8 cellular contexts compared by ENCODE assay signal in genomic region chr13:45807520-45808099, GRCh38. TPM values are rescaled to one million over a fixed set of nuclear protein-coding genes. Genes with fewer than 3 reads are reported as not detected.
A peak's percentile ranks its signal among the peaks of the same experiment; 100 is the strongest.
DNase-seq lines count a peak whose midpoint lies in the region; ATAC-seq, FAIRE-seq and TF ChIP-seq lines count a peak whose summit lies in the region.

No MANE protein-coding gene starts in this region.

- peak; percentile 54 for TF ChIP-seq CTCF in kidney (IDR thresholded peaks at IDR 0.05; ENCODE audit: borderline replicate concordance, extremely low read depth, insufficient read depth)
- TF ChIP-seq CTCF in type B pancreatic cell (conservative IDR thresholded peaks at IDR 0.05), result peak; percentile 75

- H3K9me3 ChIP-seq in kidney (ENCODE audit: control insufficient read depth in 1 of 2, low read length in 2 of 2), result no peaks in the 10 kb centered on the region

- no peak overlapping the region for H3K27ac ChIP-seq in kidney (ENCODE audit: low read depth in 2 of 2, low read length in 2 of 2)

- no peak overlapping the region for H3K9ac ChIP-seq in kidney (ENCODE audit: low read length in 2 of 2)

- intact Hi-C loops in kidney (cut with DNase I), result no loop called here

- H3K4me3 Mint-ChIP-seq in type B pancreatic cell, result no peak overlapping the region

- no peaks in the 10 kb centered on the region for H3K9me3 Mint-ChIP-seq in type B pancreatic cell

- H3K4me3 ChIP-seq in kidney (ENCODE audit: low read length in 2 of 2), result no peak overlapping the region

- in situ Hi-C loops in T47D (cut with HindIII; ENCODE audit: low pct_unique_long_range_greater_than_20kb, low sequenced_read_pairs), result no loop called here

- H3K4me1 Mint-ChIP-seq in type B pancreatic cell (ENCODE audit: unreplicated experiment), result peaks cover 10% of the 10 kb centered on the region

- no peaks in the 10 kb centered on the region for H3K36me3 Mint-ChIP-seq in type B pancreatic cell

- H3K27ac Mint-ChIP-seq in type B pancreatic cell, result no peak overlapping the region

- peaks cover 7% of the 10 kb centered on the region for H3K27me3 Mint-ChIP-seq in type B pancreatic cell

- peak; percentile 8 for FAIRE-seq in kidney (lab: Jason Lieb, UNC)

- peak; percentile 38 for ATAC-seq in HG03565 (IDR thresholded peaks at IDR 0.05; ENCODE audit: unreplicated experiment)
- ATAC-seq in GM21515 (IDR thresholded peaks at IDR 0.05; ENCODE audit: unreplicated experiment), result no peak
- no peak for ATAC-seq in GM18519 (IDR thresholded peaks at IDR 0.05; ENCODE audit: low FRiP score, unreplicated experiment)

- peak; percentile 22 for DNase-seq in DMS114 treated with DMSO at 0.1 percent for 48 hours (lab: John Stamatoyannopoulos, UW; ENCODE audit: unreplicated experiment)
- DNase-seq in NOMO-1 treated with dmso at 0.1 percent for 144 hours (lab: John Stamatoyannopoulos, UW; ENCODE audit: unreplicated experiment), result peak; percentile 8
- peak; percentile 50 to 76 for DNase-seq in T47D (ENCODE audit: low read depth in 1 of 2, low spot score in 1 of 2)
- no peak for DNase-seq in kidney
- no peak for DNase-seq in type B pancreatic cell (ENCODE audit: extremely low spot score, unreplicated experiment)

- H3K36me3 ChIP-seq in kidney (ENCODE audit: control insufficient read depth in 1 of 2, insufficient read depth in 2 of 2, low read length in 2 of 2), result no peaks in the 10 kb centered on the region

- no peaks in the 10 kb centered on the region for H3K4me1 ChIP-seq in kidney (ENCODE audit: control insufficient read depth in 1 of 2, insufficient read depth in 1 of 2, low read depth in 1 of 2, low read length in 2 of 2)

RNA-seq across cellular contexts. Expression of gene SIAH3, which starts 43.9 kb away (rescaled TPM):
- total RNA-seq in kidney (0.03 TPM), type B pancreatic cell (ENCODE audit: low replicate concordance) (0.05 and 0.53 TPM in 2 replicates)
- 0.41 TPM for polyA plus RNA-seq in kidney (ENCODE audit: insufficient read depth, low read depth, low replicate concordance)

Comparison
In these comparisons a context has a peak if more than half of its experiments do, and no peak if none do; other contexts are left out.
1. DNase-seq: peak in DMS114 treated with DMSO at 0.1 percent for 48 hours (single experiment), NOMO-1 treated with dmso at 0.1 percent for 144 hours (single experiment) and T47D (2 of 2); none in kidney (single experiment) and type B pancreatic cell (single experiment).